8 cellular contexts compared by ENCODE assay signal in the genomic region with DNA sequence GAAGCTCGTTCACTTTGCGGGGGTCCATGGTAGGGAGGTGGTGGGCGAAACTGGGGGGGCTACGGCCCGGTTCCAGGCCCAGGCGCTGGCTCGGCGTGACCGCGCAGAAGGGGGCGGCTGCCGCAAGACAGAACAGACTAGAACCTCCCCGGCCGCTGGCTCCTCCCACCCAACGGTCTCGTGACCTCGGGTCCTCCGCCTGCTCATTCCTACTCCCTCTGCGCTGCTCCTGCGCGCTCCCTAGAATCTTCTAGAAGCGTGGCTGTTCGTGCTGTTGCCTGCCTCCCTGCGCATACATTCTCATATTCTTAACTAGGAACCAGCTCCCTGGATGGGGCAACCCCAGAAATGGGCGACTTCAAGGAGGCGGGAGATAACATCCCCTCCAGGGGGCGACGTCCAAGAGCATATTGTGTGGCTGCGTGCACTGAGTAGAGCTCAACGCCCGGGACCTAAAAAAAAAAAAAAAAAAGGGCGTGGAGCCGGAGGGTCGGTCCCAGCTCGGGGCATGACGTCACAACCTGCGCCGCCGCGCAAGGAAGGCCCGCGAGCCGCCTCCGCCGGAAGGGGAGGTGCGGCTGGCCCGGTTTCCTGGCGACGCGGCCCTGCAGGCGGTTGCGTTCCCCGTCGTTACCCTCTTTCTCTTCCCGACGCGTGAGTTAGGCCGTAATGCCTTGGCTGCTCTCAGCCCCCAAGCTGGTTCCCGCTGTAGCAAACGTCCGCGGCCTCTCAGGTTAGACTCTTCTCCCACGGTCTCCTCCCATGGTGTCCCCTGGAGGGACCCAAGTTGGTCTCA. TPM values are rescaled to one million over a fixed set of nuclear protein-coding genes. Genes with fewer than 3 reads are reported as not detected.
DNase-seq lines count a peak whose midpoint lies in the region; FAIRE-seq and TF ChIP-seq lines count a peak whose summit lies in the region.

Gene ST13, minus strand, starts transcription at position 127 of the 796 bp plus-strand sequence. Its CDS starts 99 bp downstream, at position 28.
Gene XPNPEP3, plus strand, starts transcription at position 636 of the 796 bp plus-strand sequence. Its CDS starts 34 bp downstream, at position 670.

- peak within 1 kb of the TSS; percentile 96 for H3K27ac ChIP-seq in neuronal stem cell (replicated peaks; ENCODE audit: low read length)

- H2BK12ac ChIP-seq in neuronal stem cell (ENCODE audit: low read length), result peak within 1 kb of the TSS; percentile 18

- peak within 1 kb of the TSS; percentile 91 for H2BK15ac ChIP-seq in neuronal stem cell (ENCODE audit: low read length)

- no peaks in the 10 kb centered on the region for H3K9me3 Mint-ChIP-seq in activated naive CD4-positive, alpha-beta T cell treated with anti-CD3 and anti-CD28 coated beads for 36 hours

- peaks cover 7% of the 10 kb centered on the region for H3K79me1 ChIP-seq in neuronal stem cell (ENCODE audit: low read depth, low read length)

- peak within 1 kb of the TSS; percentile 85 for H2BK120ac ChIP-seq in neuronal stem cell (ENCODE audit: low read depth, low read length)

- H2AK5ac ChIP-seq in neuronal stem cell (ENCODE audit: low read depth, low read length), result peak within 1 kb of the TSS; percentile 64

- H3K23ac ChIP-seq in neuronal stem cell (ENCODE audit: low read depth, low read length, poor library complexity), result peak within 1 kb of the TSS; percentile 75

- H3K4me3 Mint-ChIP-seq in activated naive CD4-positive, alpha-beta T cell treated with anti-CD3 and anti-CD28 coated beads for 36 hours, result peak within 1 kb of the TSS; percentile 95

- WGBS in neuronal stem cell (ENCODE audit: extremely low coverage in 2 of 2, insufficient read length in 2 of 2, insufficient replicate concordance in 1 of 2), 2 donors, result no CpG with 5 or more reads among the region's 63 CpGs

- peak within 1 kb of the TSS; percentile 76 for H3K4me2 ChIP-seq in neuronal stem cell (ENCODE audit: insufficient read depth, low read length, poor library complexity, severe bottlenecking)

- peak within 1 kb of the TSS; percentile 99 for H3K4me3 ChIP-seq in GM06990 (replicated peaks; ENCODE audit: low read depth, low read length)
- peak within 1 kb of the TSS; percentile 87 for H3K4me3 ChIP-seq in HFF-Myc (replicated peaks; ENCODE audit: low read depth, low read length)
- peak within 1 kb of the TSS; percentile 79 to 92 for H3K4me3 ChIP-seq in neuronal stem cell (ENCODE audit: low read length in 2 of 2)

- no peaks in the 10 kb centered on the region for H3K27me3 Mint-ChIP-seq in activated naive CD4-positive, alpha-beta T cell treated with anti-CD3 and anti-CD28 coated beads for 36 hours (ENCODE audit: low read depth)

- H3K27me3 ChIP-seq in GM06990 (replicated peaks; ENCODE audit: control insufficient read depth, insufficient read depth, low read length), result no peaks in the 10 kb centered on the region
- no peaks in the 10 kb centered on the region for H3K27me3 ChIP-seq in neuronal stem cell (ENCODE audit: control insufficient read depth in 3 of 3, insufficient read depth in 3 of 3, low read depth in 1 of 3, low read length in 3 of 3)

- H3K36me3 ChIP-seq in GM06990 (ENCODE audit: control insufficient read depth, insufficient read depth, low read length) (no peaks in the 10 kb centered on the region; the same call in none of the 2 replicates), neuronal stem cell (replicated peaks in 1 of 2; ENCODE audit: control insufficient read depth in 2 of 2, insufficient read depth in 2 of 2, low read length in 2 of 2) (peaks cover 0 to 49% of the 10 kb centered on the region in 2 donors)

- H3K4ac ChIP-seq in neuronal stem cell (ENCODE audit: low read length), result peak within 1 kb of the TSS; percentile 91

- FAIRE-seq in frontal cortex (lab: Jason Lieb, UNC), result no peak

- peak within 1 kb of the TSS; percentile 91 for H2AFZ ChIP-seq in neuronal stem cell (ENCODE audit: low read length)

- DNase-seq in GM06990 (ENCODE audit: extremely low read depth, insufficient read length) (peak; percentile 96), HFF-Myc (ENCODE audit: extremely low read depth, low read depth) (peak; percentile 84), NAMALWA (ENCODE audit: low spot score) (peak; percentile 97), SK-N-DZ (ENCODE audit: low spot score) (peak; percentile 98), frontal cortex (ENCODE audit: low spot score in 2 of 2) (peak; percentile 72 to 80), neuronal stem cell (ENCODE audit: low spot score) (peak; percentile 97)
- peak; percentile 98 for DNase-seq in activated naive CD4-positive, alpha-beta T cell treated with anti-CD3 and anti-CD28 coated beads for 36 hours

- TF ChIP-seq CTCF in GM06990 (IDR thresholded peaks at IDR 0.05; ENCODE audit: insufficient read depth, low read length, poor library complexity, severe bottlenecking) (peak; percentile 38), HFF-Myc (IDR thresholded peaks at IDR 0.05; ENCODE audit: low read depth, low read length, missing control alignments) (peak; percentile 23), subcutaneous adipose tissue (IDR thresholded peaks at IDR 0.05; ENCODE audit: low read depth) (no peak)

- H3K4me1 Mint-ChIP-seq in activated naive CD4-positive, alpha-beta T cell treated with anti-CD3 and anti-CD28 coated beads for 36 hours (ENCODE audit: low read depth), result peaks cover 51% of the 10 kb centered on the region

- peak within 1 kb of the TSS; percentile 91 for H2BK5ac ChIP-seq in neuronal stem cell (ENCODE audit: low read length)

- H4K8ac ChIP-seq in neuronal stem cell (ENCODE audit: low read depth, low read length), result no peak within 1 kb of the TSS

- peaks cover 7% of the 10 kb centered on the region for H3K36me3 Mint-ChIP-seq in activated naive CD4-positive, alpha-beta T cell treated with anti-CD3 and anti-CD28 coated beads for 36 hours (ENCODE audit: low read depth)

- intact Hi-C loops in activated naive CD4-positive, alpha-beta T cell treated with anti-CD3 and anti-CD28 coated beads for 36 hours (cut with micrococcal nuclease), result loop anchor here (1.0 to 10.0 kb wide), 9 partner anchors 37 to 588 kb away; partner anchors contain the start of genes EP300, MRTFA, RANGAP1 and RBX1

- H3K27ac Mint-ChIP-seq in activated naive CD4-positive, alpha-beta T cell treated with anti-CD3 and anti-CD28 coated beads for 36 hours, result peak within 1 kb of the TSS; percentile 99

- no peak within 1 kb of the TSS for H4K91ac ChIP-seq in neuronal stem cell (ENCODE audit: low read depth, low read length, poor library complexity)

- no peaks in the 10 kb centered on the region for H3K9me3 ChIP-seq in neuronal stem cell (replicated peaks in 1 of 2; ENCODE audit: control insufficient read depth in 2 of 2, insufficient read depth in 1 of 2, low read depth in 1 of 2, low read length in 2 of 2)

- CTCF ChIA-PET in activated naive CD4-positive, alpha-beta T cell treated with anti-CD3 and anti-CD28 coated beads for 36 hours (lab: Charles Lee), result interaction anchor here (0.6 to 1.6 kb wide), 5 partner anchors 15 to 514 kb away, joined by 3 to 5 read pairs (median 3); no protein-coding TSS in a partner anchor

- peak within 1 kb of the TSS; percentile 97 for H3K18ac ChIP-seq in neuronal stem cell (ENCODE audit: low read length)

- H3K4me1 ChIP-seq in neuronal stem cell (ENCODE audit: control insufficient read depth in 2 of 2, insufficient read depth in 1 of 2, low read depth in 1 of 2, low read length in 2 of 2), result peaks cover 4 to 19% of the 10 kb centered on the region in 2 donors

- peak within 1 kb of the TSS; percentile 96 for H3K9ac ChIP-seq in neuronal stem cell (ENCODE audit: low read depth, low read length, poor library complexity)

- H3K14ac ChIP-seq in neuronal stem cell (ENCODE audit: low read length), result peak within 1 kb of the TSS; percentile 76

RNA-seq across cellular contexts. Expression of gene ST13, which starts in this region (rescaled TPM):
- 231 and 243 TPM in 2 replicates for polyA plus RNA-seq in SK-N-DZ (2014; cell fraction: cytosol; rRNA removed)
- 85.8 and 98.3 TPM in 2 replicates for polyA plus RNA-seq in SK-N-DZ (2014; cell fraction: nucleus; rRNA removed)
- total RNA-seq in activated naive CD4-positive, alpha-beta T cell treated with anti-CD3 and anti-CD28 coated beads for 36 hours, result 100 to 1,000 TPM; 240 to 254 TPM
- total RNA-seq in frontal cortex, result 178 TPM
- polyA plus RNA-seq in neuronal stem cell (2013, experiment 1 of 2), result 319 TPM
- polyA plus RNA-seq in neuronal stem cell (2013, experiment 2 of 2), result 314 TPM
- 100 to 1,000 TPM; 159 to 246 (median 210) TPM for total RNA-seq in subcutaneous adipose tissue

RNA-seq across cellular contexts. Expression of gene XPNPEP3, which starts in this region (rescaled TPM):
- polyA plus RNA-seq in SK-N-DZ (2014; cell fraction: cytosol; rRNA removed), result 16.4 and 19.1 TPM in 2 replicates
- polyA plus RNA-seq in SK-N-DZ (2014; cell fraction: nucleus; rRNA removed), result 14.7 and 15.4 TPM in 2 replicates
- total RNA-seq in activated naive CD4-positive, alpha-beta T cell treated with anti-CD3 and anti-CD28 coated beads for 36 hours, result 10 to 100 TPM; 15.7 to 19.6 TPM
- 4.9 TPM for total RNA-seq in frontal cortex
- 11.4 TPM for polyA plus RNA-seq in neuronal stem cell (2013, experiment 1 of 2)
- polyA plus RNA-seq in neuronal stem cell (2013, experiment 2 of 2), result 11.3 TPM
- 10 to 100 TPM; 10.7 to 23.9 (median 13.0) TPM for total RNA-seq in subcutaneous adipose tissue

Comparison
In these comparisons a context has a peak if more than half of its experiments do, and no peak if none do; other contexts are left out.
1. Peak in every context shown above with its lines: DNase-seq, H3K4me3 ChIP-seq and H3K27ac ChIP-seq.